In genomic region chr1:179142889-179143299, GRCh38 we compare ENCODE assay signal across 8 cellular contexts.
A peak's percentile ranks its signal among the peaks of the same experiment; 100 is the strongest.
DNase-seq lines count a peak whose midpoint lies in the region; ATAC-seq, FAIRE-seq and TF ChIP-seq lines count a peak whose summit lies in the region.

No MANE protein-coding gene starts in this region.

- H3K9ac ChIP-seq in GM12878 (ENCODE audit: control insufficient read depth, insufficient read depth, low read length) (no peak overlapping the region), H9 (ENCODE audit: extremely low read depth, insufficient read length, low read length) (no peak overlapping the region)

- TF ChIP-seq RAD21 in GM12878 (IDR thresholded peaks at IDR 0.05; ENCODE audit: insufficient read depth, low read depth, low read length), result no peak

- H2AK5ac ChIP-seq in H9 (ENCODE audit: insufficient read length, low read length), result no peak overlapping the region

- H3K4me1 Mint-ChIP-seq in H9, result peaks cover 6 to 15% of the 10 kb centered on the region in 2 experiments

- H3K79me2 ChIP-seq in GM12878 (ENCODE audit: control insufficient read depth, insufficient read depth, low read length) (no peaks in the 10 kb centered on the region), H9 (ENCODE audit: insufficient read depth, low read length) (no peaks in the 10 kb centered on the region; the same call in 1 of the 2 replicates)

- intact Hi-C loops in GM12878 (cut with micrococcal nuclease; ENCODE audit: unreplicated experiment) (no loop called here), posterior vena cava (cut with DNase I) (no loop called here)

- no peak for TF ChIP-seq EP300 in GM12878 (IDR thresholded peaks at IDR 0.05; ENCODE audit: borderline replicate concordance in 1 of 2, control insufficient read depth in 1 of 2, low read depth in 2 of 2, low read length in 2 of 2)

- H2BK5ac ChIP-seq in H9 (ENCODE audit: insufficient read length, low read length), result no peak overlapping the region

- H2BK120ac ChIP-seq in H9 (ENCODE audit: low read depth, low read length, poor library complexity, severe bottlenecking), result no peak overlapping the region

- H3K27ac ChIP-seq in GM12878 (ENCODE audit: control insufficient read depth, insufficient read depth), result no peak overlapping the region
- H3K27ac ChIP-seq in lung (ENCODE audit: low read depth in 1 of 2, low read length in 1 of 2), result peak overlapping the region; percentile 78 to 84
- H3K27ac ChIP-seq in H9 (ENCODE audit: insufficient read length, low read depth, low read length), result no peak overlapping the region

- no peaks in the 10 kb centered on the region for H3K27me3 Mint-ChIP-seq in H9 (ENCODE audit: low read depth)

- in situ Hi-C loops in GM12878 (cut with MboI), result no loop called here

- TF ChIP-seq CTCF in GM12878 (IDR thresholded peaks at IDR 0.05 in 2 of 3, conservative IDR thresholded peaks at IDR 0.05 in 1 of 3; ENCODE audit: control insufficient read depth in 2 of 3, extremely low read depth in 1 of 3, insufficient read depth in 1 of 3, low read depth in 3 of 3, low read length in 3 of 3), result no peak
- TF ChIP-seq CTCF in lung (IDR thresholded peaks at IDR 0.05; ENCODE audit: control extremely low read depth, extremely low read depth), result no peak
- TF ChIP-seq CTCF in H9 (conservative IDR thresholded peaks at IDR 0.05), result no peak

- H3K4ac ChIP-seq in H9 (ENCODE audit: low read depth, low read length), result no peak overlapping the region

- peaks cover 17 to 21% (median 19%) of the 10 kb centered on the region in 3 experiments for H3K36me3 Mint-ChIP-seq in H9 (ENCODE audit: insufficient read depth in 1 of 3, low read depth in 3 of 3)

- H2BK20ac ChIP-seq in H9 (ENCODE audit: low read depth, low read length, poor library complexity, severe bottlenecking), result no peak overlapping the region

- DNase-seq in AML-193 (lab: John Stamatoyannopoulos, UW) (peak; percentile 23 to 25), LoVo (ENCODE audit: low spot score) (peak; percentile 75), GM12878 (ENCODE audit: low read depth, low spot score) (no peak), lung (ENCODE audit: low spot score) (no peak), germinal center (ENCODE audit: low spot score) (no peak), posterior vena cava (ENCODE audit: low spot score) (no peak), H9 (no peak)
- no peak for DNase-seq in stimulated activated CD4-positive, alpha-beta T cell treated with anti-CD3 and anti-CD28 coated beads, Interleukin-4, amount 100 ng/mL, for 4 hours

- H4K20me1 ChIP-seq in GM12878 (ENCODE audit: control insufficient read depth, insufficient read depth), result no peaks in the 10 kb centered on the region
- no peaks in the 10 kb centered on the region for H4K20me1 ChIP-seq in H9 (ENCODE audit: control insufficient read depth, insufficient read depth, insufficient read length)

- POLR2A ChIA-PET in GM12878 (lab: Charles Lee), result no interaction called here

- H4K8ac ChIP-seq in H9 (replicated peaks; ENCODE audit: insufficient read length, low read depth, low read length), result no peak overlapping the region

- H2AFZ ChIP-seq in GM12878 (ENCODE audit: control insufficient read depth, low read depth, low read length), result no peak overlapping the region
- no peak overlapping the region for H2AFZ ChIP-seq in H9 (ENCODE audit: low read length)

- peaks cover 16 to 19% of the 10 kb centered on the region in 2 experiments for H3K9me3 Mint-ChIP-seq in H9

- H3K27ac Mint-ChIP-seq in H9, result peak overlapping the region in 1 of 3 experiments; percentile 18; a peak in 2 of 7 replicates

- FAIRE-seq in GM12878 (lab: Jason Lieb, UNC), result no peak

- H3K23me2 ChIP-seq in H9 (ENCODE audit: insufficient read length, low read depth, low read length, poor library complexity, severe bottlenecking), result no peaks in the 10 kb centered on the region

- H3K27me3 ChIP-seq in GM12878 (replicated peaks in 1 of 2; ENCODE audit: control insufficient read depth in 2 of 2, insufficient read depth in 2 of 2, low read length in 1 of 2) (no peaks in the 10 kb centered on the region), lung (ENCODE audit: control insufficient read depth, insufficient read depth) (no peaks in the 10 kb centered on the region), H9 (ENCODE audit: insufficient read depth, low read length) (no peaks in the 10 kb centered on the region)

- ATAC-seq in GM12878, result peak; percentile 42
- peak; percentile 65 for ATAC-seq in lung (ENCODE audit: insufficient read depth, low FRiP score)

- RAD21 ChIA-PET in GM12878 (lab: Charles Lee; ENCODE audit: unreplicated experiment), result interaction anchor here (1.2 kb wide), 1 partner anchor 12 kb away, joined by 5 read pairs; no protein-coding TSS in a partner anchor

- H2BK15ac ChIP-seq in H9 (ENCODE audit: low read depth, low read length), result no peak overlapping the region

- H4K5ac ChIP-seq in H9 (ENCODE audit: insufficient read length, low read depth, low read length), result no peak overlapping the region

- H3K4me3 ChIP-seq in GM12878, result no peak overlapping the region
- H3K4me3 ChIP-seq in lung, result no peak overlapping the region

- H4K91ac ChIP-seq in H9 (ENCODE audit: insufficient read length, low read depth, low read length), result no peak overlapping the region

- H3T11ph ChIP-seq in H9 (ENCODE audit: low read length), result no peak overlapping the region

- H3K36me3 ChIP-seq in GM12878 (ENCODE audit: control insufficient read depth in 2 of 2, insufficient read depth in 2 of 2, low read length in 1 of 2), result no peaks in the 10 kb centered on the region; a peak in 1 of 4 replicates
- no peaks in the 10 kb centered on the region for H3K36me3 ChIP-seq in lung (ENCODE audit: control insufficient read depth in 2 of 2, insufficient read depth in 2 of 2, low read length in 2 of 2)

- SMC1A ChIA-PET in GM12878 (lab: Charles Lee; ENCODE audit: uncharacterized antibody, unreplicated experiment), result interaction anchor here (1.0 to 1.8 kb wide), 3 partner anchors 9 to 35 kb away, joined by 3 to 6 read pairs (median 3); no protein-coding TSS in a partner anchor

- no peak overlapping the region for H3K14ac ChIP-seq in H9 (ENCODE audit: insufficient read depth, low read length)

- H3K4me1 ChIP-seq in GM12878 (ENCODE audit: control insufficient read depth, insufficient read depth, low read length), result no peaks in the 10 kb centered on the region; the same call in 1 of the 2 replicates
- H3K4me1 ChIP-seq in lung (ENCODE audit: control insufficient read depth in 2 of 2, insufficient read depth in 2 of 2, low read length in 2 of 2), result peaks cover 3 to 5% of the 10 kb centered on the region in 2 donors
- H3K4me1 ChIP-seq in H9 (ENCODE audit: insufficient read depth, low read length), result no peaks in the 10 kb centered on the region; the same call in 1 of the 2 replicates

- H3K23ac ChIP-seq in H9 (ENCODE audit: insufficient read length, low read depth, low read length), result no peak overlapping the region

- CTCF ChIA-PET in GM12878 (lab: Yijun Ruan, JAX), result interaction anchor here (1.1 to 1.7 kb wide), 2 partner anchors 9 to 22 kb away, joined by 4 to 9 read pairs; no protein-coding TSS in a partner anchor

- H3K9me3 ChIP-seq in GM12878 (replicated peaks; ENCODE audit: control insufficient read depth, insufficient read depth, low read length) (no peaks in the 10 kb centered on the region), lung (ENCODE audit: control insufficient read depth in 2 of 2, insufficient read depth in 1 of 2, low read length in 1 of 2) (no peaks in the 10 kb centered on the region), H9 (ENCODE audit: control insufficient read depth, low read depth, low read length) (no peaks in the 10 kb centered on the region)

- TF ChIP-seq POLR2A in GM12878 (IDR thresholded peaks at IDR 0.05; ENCODE audit: low read depth, low read length), result no peak

- H2BK12ac ChIP-seq in H9 (ENCODE audit: insufficient read length, low read depth, low read length), result no peak overlapping the region

- H3K4me2 ChIP-seq in GM12878 (ENCODE audit: control insufficient read depth, insufficient read depth), result no peak overlapping the region
- no peak overlapping the region for H3K4me2 ChIP-seq in H9 (ENCODE audit: insufficient read depth, insufficient read length, low read length)

- BruUV-seq in GM12878 (replicated peaks; lab: Mats Ljungman, UMichigan), result no TSS peak

- WGBS in GM12878 (ENCODE audit: insufficient coverage, insufficient replicate concordance, low lambda C conversion rate, missing lambda C conversion rate), result 93% methylated on average over 2 of the region's 2 CpGs
- WGBS in lung, 2 donors, result 71 to 75% methylated on average over 2 of the region's 2 CpGs
- WGBS in H9 (ENCODE audit: extremely low coverage, insufficient read length, low lambda C conversion rate), result no CpG with 5 or more reads among the region's 2 CpGs

- no peak overlapping the region for H3K4me3 Mint-ChIP-seq in H9

- H3K79me1 ChIP-seq in H9 (ENCODE audit: insufficient read depth, low read depth, low read length, poor library complexity, severe bottlenecking), result peaks cover 4% of the 10 kb centered on the region

- no peak overlapping the region for H3K18ac ChIP-seq in H9 (ENCODE audit: insufficient read length, low read depth, low read length)

- H3K56ac ChIP-seq in H9 (ENCODE audit: insufficient read length, low read depth, low read length), result no peak overlapping the region

TF ChIP-seq in GM12878, 131 proteins besides CTCF, POLR2A, EP300 and RAD21:
- TF ChIP-seq CBFB (IDR thresholded peaks at IDR 0.05; ENCODE audit: low read depth) (no peak), TCF12 (IDR thresholded peaks at IDR 0.05; ENCODE audit: low read depth, low read length) (peak; percentile 28; the same call in 1 of the 2 replicates), POU2F2 (IDR thresholded peaks at IDR 0.05; ENCODE audit: borderline replicate concordance, low read depth, low read length) (no peak), SPI1 (IDR thresholded peaks at IDR 0.05; ENCODE audit: borderline replicate concordance, insufficient read depth, low read depth, low read length) (peak; percentile 66; the same call in 1 of the 2 replicates), KDM1A (IDR thresholded peaks at IDR 0.05; ENCODE audit: borderline replicate concordance) (no peak), ATF7 (IDR thresholded peaks at IDR 0.05; ENCODE audit: low read depth) (no peak), RCOR1 (conservative IDR thresholded peaks at IDR 0.05; ENCODE audit: low read depth, low read length) (no peak), CHD1 (IDR thresholded peaks at IDR 0.05; ENCODE audit: low read depth, low read length) (no peak), PAX8 (IDR thresholded peaks at IDR 0.05) (no peak)

Comparison
In these comparisons a context has a peak if more than half of its experiments do, and no peak if none do; other contexts are left out.
1. DNase-seq: peak in AML-193 (2 of 2) and LoVo (single experiment); none in GM12878 (single experiment), lung (single experiment), germinal center (single experiment), posterior vena cava (single experiment), stimulated activated CD4-positive, alpha-beta T cell treated with anti-CD3 and anti-CD28 coated beads, Interleukin-4, amount 100 ng/mL, for 4 hours (0 of 2) and H9 (single experiment).
2. H3K27ac ChIP-seq: peak in lung (2 of 2); none in GM12878 (single experiment) and H9 (single experiment).